1 cellular context compared by ENCODE assay signal in the genomic region with DNA sequence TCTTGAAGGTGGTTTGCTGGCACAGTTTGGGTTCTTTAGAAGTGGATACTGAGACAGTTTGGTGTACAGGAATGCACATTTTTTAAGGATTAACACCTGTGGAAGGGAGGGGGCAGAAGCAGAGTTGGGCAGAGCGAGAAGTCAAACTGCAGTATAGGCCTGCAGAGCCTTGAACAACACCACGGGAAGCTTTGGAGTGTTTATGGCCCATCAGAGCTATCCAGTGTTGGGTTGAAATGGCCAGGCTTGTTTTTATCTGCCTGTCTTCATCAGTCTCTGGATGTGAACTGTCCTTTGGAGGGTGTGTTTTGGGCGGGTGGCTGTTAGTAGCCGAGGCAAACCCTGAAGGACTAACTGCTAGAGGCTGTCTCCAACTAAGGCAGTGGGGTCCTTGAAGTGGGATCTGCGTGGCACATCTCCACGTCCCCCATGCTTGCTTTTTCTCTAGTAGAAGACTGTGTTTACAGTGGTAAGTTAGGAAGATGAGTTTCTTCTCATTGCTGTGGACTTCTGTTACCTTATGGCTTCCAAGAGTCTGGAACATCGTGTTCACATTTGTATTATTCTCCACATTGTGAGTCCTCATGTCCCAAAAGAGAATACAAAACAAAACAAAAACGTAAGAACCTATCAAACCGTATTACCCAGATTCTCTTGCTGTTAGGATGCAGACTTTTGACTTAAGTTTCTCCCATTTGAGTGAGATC.
TF ChIP-seq lines count a peak whose summit lies in the region.

No MANE protein-coding gene starts in this region.

TF ChIP-seq in SK-N-SH, 30 proteins besides CTCF, POLR2A, EP300 and RAD21 (continued from another document):
- TF ChIP-seq CHD2 (IDR thresholded peaks at IDR 0.05; ENCODE audit: low read length, partially characterized antibody), result no peak
- TF ChIP-seq, protein P1, sequence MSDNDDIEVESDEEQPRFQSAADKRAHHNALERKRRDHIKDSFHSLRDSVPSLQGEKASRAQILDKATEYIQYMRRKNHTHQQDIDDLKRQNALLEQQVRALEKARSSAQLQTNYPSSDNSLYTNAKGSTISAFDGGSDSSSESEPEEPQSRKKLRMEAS (IDR thresholded peaks at IDR 0.05; ENCODE audit: low read depth), result no peak
- TF ChIP-seq ELF1 (IDR thresholded peaks at IDR 0.05), result no peak
- no peak for TF ChIP-seq RXRA (IDR thresholded peaks at IDR 0.05; ENCODE audit: borderline replicate concordance, low read depth)
- TF ChIP-seq NFIC (IDR thresholded peaks at IDR 0.05; ENCODE audit: borderline replicate concordance), result no peak
- TF ChIP-seq, protein P2, sequence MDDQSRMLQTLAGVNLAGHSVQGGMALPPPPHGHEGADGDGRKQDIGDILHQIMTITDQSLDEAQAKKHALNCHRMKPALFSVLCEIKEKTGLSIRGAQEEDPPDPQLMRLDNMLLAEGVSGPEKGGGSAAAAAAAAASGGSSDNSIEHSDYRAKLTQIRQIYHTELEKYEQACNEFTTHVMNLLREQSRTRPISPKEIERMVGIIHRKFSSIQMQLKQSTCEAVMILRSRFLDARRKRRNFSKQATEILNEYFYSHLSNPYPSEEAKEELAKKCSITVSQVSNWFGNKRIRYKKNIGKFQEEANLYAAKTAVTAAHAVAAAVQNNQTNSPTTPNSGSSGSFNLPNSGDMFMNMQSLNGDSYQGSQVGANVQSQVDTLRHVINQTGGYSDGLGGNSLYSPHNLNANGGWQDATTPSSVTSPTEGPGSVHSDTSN (IDR thresholded peaks at IDR 0.05), result no peak
